18 cellular contexts compared by ENCODE assay signal in the genomic region with DNA sequence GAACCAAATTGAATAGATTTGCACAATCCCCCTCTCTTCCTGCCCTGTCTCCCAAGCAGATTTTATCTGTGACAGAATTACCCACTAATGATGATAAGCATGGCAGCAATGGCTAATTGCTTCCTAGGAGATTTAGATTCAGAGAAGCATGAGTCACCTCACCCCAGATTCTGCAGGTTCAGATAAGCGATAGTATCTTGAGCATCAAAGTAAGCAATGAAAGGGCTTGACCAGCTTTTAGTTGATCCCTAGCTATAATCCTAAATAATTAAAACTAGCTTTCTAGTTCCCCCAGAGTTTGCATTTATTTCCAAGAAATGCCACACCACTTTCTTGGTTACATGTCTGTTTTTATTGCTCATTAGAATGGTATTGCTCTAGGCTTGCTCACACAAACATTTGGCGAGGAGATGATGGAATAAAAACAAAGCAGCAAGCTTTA.
A peak's percentile ranks its signal among the peaks of the same experiment; 100 is the strongest.
DNase-seq lines count a peak whose midpoint lies in the region; ATAC-seq and TF ChIP-seq lines count a peak whose summit lies in the region.
"Had no signal": no experiment of that assay in that cellular context is flagged by ENCODE, and none has a peak within 500 bp of the region (broad histone marks: within the 10 kb centered on the region; RNA-seq: fewer than 3 reads in every experiment).

No MANE protein-coding gene starts in this region.

- H2AFZ ChIP-seq in HCT116 (ENCODE audit: low read depth, low read length, poor library complexity, severe bottlenecking), result no peak overlapping the region

- no peak overlapping the region for H3K4me3 ChIP-seq in A673 (ENCODE audit: low read depth, low read length, poor library complexity, severe bottlenecking)
- H3K4me3 ChIP-seq in HCT116 (replicated peaks in 1 of 2; ENCODE audit: low read depth in 1 of 2, low read length in 2 of 2), result peak overlapping the region in 1 of 2 experiments; percentile 22; a peak in 1 of 4 replicates
- H3K4me3 ChIP-seq in adipocyte (ENCODE audit: low read length), result no peak overlapping the region
- H3K4me3 ChIP-seq in foreskin fibroblast (ENCODE audit: low read depth in 1 of 2, low read length in 2 of 2), result no peak overlapping the region
- H3K4me3 ChIP-seq: left lung, spleen, tibial artery had no signal

- intact Hi-C loops in A673 (cut with micrococcal nuclease; ENCODE audit: unreplicated experiment), result no loop called here
- intact Hi-C loops in HCT116 (cut with micrococcal nuclease), result loop anchor here (5.0 kb wide), 2 partner anchors 114 to 204 kb away; partner anchors contain the start of gene GULP1

- RAD21 ChIA-PET in HCT116 (lab: Charles Lee; ENCODE audit: low non-redundant PET in 1 of 2, low total read pairs in 2 of 2, uncharacterized antibody in 2 of 2, unreplicated experiment in 2 of 2), result no interaction called here

- no TSS peak for BruUV-seq in A673 (replicated peaks; lab: Mats Ljungman, UMichigan)
- no TSS peak for BruUV-seq in HCT116 (replicated peaks; lab: Mats Ljungman, UMichigan)

- H3K27ac ChIP-seq in A673 (ENCODE audit: low read depth, low read length, poor library complexity, severe bottlenecking) (no peak overlapping the region), HCT116 (ENCODE audit: low read depth, low read length) (peak overlapping the region; percentile 91)
- H3K27ac ChIP-seq: left lung, spleen had no signal

- TF ChIP-seq POLR2A in HCT116 (IDR thresholded peaks at IDR 0.05; ENCODE audit: borderline replicate concordance, extremely low read depth, insufficient read depth, insufficient read length), result no peak

- H3K9me2 ChIP-seq in HCT116 (ENCODE audit: insufficient read depth), result no peaks in the 10 kb centered on the region

- CTCF ChIA-PET in A673 (lab: Charles Lee) (no interaction called here), HCT116 (lab: Charles Lee) (no interaction called here)

- no peaks in the 10 kb centered on the region for H3K79me2 ChIP-seq in HCT116 (ENCODE audit: insufficient read depth, low read length)

- no peak for TF ChIP-seq CTCF in A673 (conservative IDR thresholded peaks at IDR 0.05; ENCODE audit: low read depth, low read length)
- TF ChIP-seq CTCF in HCT116 (IDR thresholded peaks at IDR 0.05 in 2 of 3, conservative IDR thresholded peaks at IDR 0.05 in 1 of 3; ENCODE audit: borderline replicate concordance in 1 of 3, insufficient read depth in 1 of 3, low read depth in 2 of 3, low read length in 2 of 3), result no peak
- no peak for TF ChIP-seq CTCF in foreskin fibroblast (IDR thresholded peaks at IDR 0.05; ENCODE audit: low read depth, low read length)

- H3K4me2 ChIP-seq in HCT116 (ENCODE audit: low read length), result peak overlapping the region; percentile 57

- POLR2A ChIA-PET in A673 (lab: Charles Lee; ENCODE audit: low non-redundant PET) (no interaction called here), HCT116 (lab: Charles Lee) (interaction anchor here (1.6 kb wide), 1 partner anchor 203 kb away, joined by 4 read pairs; no protein-coding TSS in a partner anchor)

- H4K20me1 ChIP-seq in HCT116 (ENCODE audit: insufficient read depth), result no peaks in the 10 kb centered on the region

- H3K27me3 ChIP-seq in A673 (replicated peaks; ENCODE audit: insufficient read depth, low read depth, low read length, poor library complexity), result no peaks in the 10 kb centered on the region
- no peaks in the 10 kb centered on the region for H3K27me3 ChIP-seq in HCT116 (ENCODE audit: insufficient read depth, low read length)
- no peaks in the 10 kb centered on the region for H3K27me3 ChIP-seq in adipocyte (replicated peaks; ENCODE audit: control insufficient read depth, insufficient read depth, low read length)
- H3K27me3 ChIP-seq: left lung, spleen, tibial artery had no signal

- DNase-seq in A673 (ENCODE audit: low spot score), result peak; percentile 68
- DNase-seq in HCT116 (ENCODE audit: low read depth, low spot score), result peak; percentile 86
- DNase-seq in adipocyte (ENCODE audit: low read depth), result peak; percentile 79
- peak; percentile 46 to 74 for DNase-seq in foreskin fibroblast
- no peak for DNase-seq in stimulated activated CD4-positive, alpha-beta T cell treated with anti-CD3 and anti-CD28 coated beads, Interleukin-4, amount 100 ng/mL, for 4 hours
- DNase-seq in H4 (ENCODE audit: low spot score), result no peak
- DNase-seq in SW480 (ENCODE audit: low spot score), result no peak
- no peak for DNase-seq in activated effector memory CD4-positive, alpha-beta T cell treated with Interleukin-2 at 50 U/mL for 16 hours
- DNase-seq: ACHN; activated CD8-positive, alpha-beta memory T cell treated with anti-CD3 and anti-CD28 coated beads, Interleukin-2, amount 10 ng/mL, durations not matched to agents 7 days and 5 days; activated naive CD8-positive, alpha-beta T cell treated with anti-CD3 and anti-CD28 coated beads, Interleukin-2, amount 10 ng/mL, durations not matched to agents 7 days and 5 days; dermis blood vessel endothelial cell; DMS79 treated with DMSO at 0.1 percent for 48 hours; left lung; NCI-H1092 treated with DMSO at 0.1 percent for 48 hours; spleen; tibial artery had no signal

- TF ChIP-seq RAD21 in HCT116 (IDR thresholded peaks at IDR 0.05; ENCODE audit: low read depth), result 0 out of 2 replicates have a peak, but pooled peaks have one; percentile 12

- H3K4me1 ChIP-seq in A673 (ENCODE audit: insufficient read depth, low read length, poor library complexity, severe bottlenecking) (peaks cover 4% of the 10 kb centered on the region), HCT116 (ENCODE audit: control insufficient read depth in 1 of 2, insufficient read depth in 2 of 2, low read length in 2 of 2) (peaks cover 56 to 58% of the 10 kb centered on the region in 2 experiments), adipocyte (ENCODE audit: control insufficient read depth, insufficient read depth, low read length) (peaks cover 10% of the 10 kb centered on the region)
- H3K4me1 ChIP-seq: left lung, spleen had no signal

- no peaks in the 10 kb centered on the region for H3K9me3 ChIP-seq in A673 (ENCODE audit: low read depth, low read length, poor library complexity, severe bottlenecking)
- no peaks in the 10 kb centered on the region for H3K9me3 ChIP-seq in HCT116 (ENCODE audit: control insufficient read depth in 1 of 2, insufficient read depth in 1 of 2, low read depth in 1 of 2, low read length in 2 of 2)
- no peaks in the 10 kb centered on the region for H3K9me3 ChIP-seq in adipocyte (ENCODE audit: control insufficient read depth, low read length)
- H3K9me3 ChIP-seq: left lung, spleen, tibial artery had no signal

- peak; percentile 74 for ATAC-seq in HCT116
- ATAC-seq: activated CD8-positive, alpha-beta memory T cell treated with anti-CD3 and anti-CD28 coated beads, Interleukin-2, amount 10 ng/mL, durations not matched to agents 7 days and 5 days; left lung; Right ventricle myocardium inferior had no signal

- H3K36me3 ChIP-seq in A673 (ENCODE audit: insufficient read depth, low read length, poor library complexity, severe bottlenecking) (no peaks in the 10 kb centered on the region), HCT116 (ENCODE audit: control insufficient read depth in 1 of 2, insufficient read depth in 2 of 2, low read length in 2 of 2) (no peaks in the 10 kb centered on the region), adipocyte (ENCODE audit: control insufficient read depth, insufficient read depth, low read length, severe bottlenecking) (no peaks in the 10 kb centered on the region)
- H3K36me3 ChIP-seq: left lung, spleen, tibial artery had no signal

- H3K9ac ChIP-seq in HCT116 (ENCODE audit: low read length) (peak overlapping the region; percentile 17; the same call in 1 of the 2 replicates), adipocyte (ENCODE audit: low read length) (no peak overlapping the region)

TF ChIP-seq in HCT116, 20 proteins besides CTCF, POLR2A, EP300 and RAD21 (continues in another document):
- TF ChIP-seq ZBTB33 (IDR thresholded peaks at IDR 0.05; ENCODE audit: extremely low read depth, insufficient replicate concordance, low read length) (no peak), TCF7L2 (IDR thresholded peaks at IDR 0.05; ENCODE audit: borderline replicate concordance, extremely low read depth, insufficient read depth, insufficient read length) (peak; percentile 68), FOSL1 (IDR thresholded peaks at IDR 0.05; ENCODE audit: low read depth) (peak; percentile 93), SP1 (IDR thresholded peaks at IDR 0.05; ENCODE audit: low read depth) (peak; percentile 92), JUND (IDR thresholded peaks at IDR 0.05) (peak; percentile 93), POLR2AphosphoS5 (IDR thresholded peaks at IDR 0.05; ENCODE audit: low read depth, low read length) (peak; percentile 24; the same call in 1 of the 2 replicates)
- TF ChIP-seq, protein P1, sequence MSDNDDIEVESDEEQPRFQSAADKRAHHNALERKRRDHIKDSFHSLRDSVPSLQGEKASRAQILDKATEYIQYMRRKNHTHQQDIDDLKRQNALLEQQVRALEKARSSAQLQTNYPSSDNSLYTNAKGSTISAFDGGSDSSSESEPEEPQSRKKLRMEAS (IDR thresholded peaks at IDR 0.05), result peak; percentile 34; the same call in 1 of the 2 replicates

Comparison
In these comparisons a context has a peak if more than half of its experiments do, and no peak if none do; other contexts are left out.
1. DNase-seq: peak in A673 (single experiment), HCT116 (single experiment), adipocyte (single experiment) and foreskin fibroblast (2 of 2); none in stimulated activated CD4-positive, alpha-beta T cell treated with anti-CD3 and anti-CD28 coated beads, Interleukin-4, amount 100 ng/mL, for 4 hours (0 of 2), H4 (single experiment), SW480 (single experiment) and activated effector memory CD4-positive, alpha-beta T cell treated with Interleukin-2 at 50 U/mL for 16 hours (single experiment).